Comparison of ENCODE assay signal across 34 cellular contexts in genomic region chr5:126576974-126577373, GRCh38.
"Had no signal": no experiment of that assay in that cellular context is flagged by ENCODE, and none has a peak within 500 bp of the region (broad histone marks: within the 10 kb centered on the region; RNA-seq: fewer than 3 reads in every experiment).

No MANE protein-coding gene starts in this region.

- H3K4me3 Mint-ChIP-seq: activated B cell treated with CpG ODN at 0.5 μM for 24 hours; activated CD4-positive, alpha-beta memory T cell treated with anti-CD3 and anti-CD28 coated beads for 36 hours; activated CD4-positive, alpha-beta T cell treated with anti-CD3 and anti-CD28 coated beads, Interleukin-2, amount 10 ng/mL, durations not matched to agents 24 days and 14 days; activated CD8-positive, alpha-beta T cell treated with anti-CD3 and anti-CD28 coated beads for 36 hours; activated naive CD4-positive, alpha-beta T cell treated with anti-CD3 and anti-CD28 coated beads for 36 hours; activated naive CD8-positive, alpha-beta T cell treated with anti-CD3 and anti-CD28 coated beads for 36 hours; activated T-cell treated with anti-CD3 and anti-CD28 coated beads, Interleukin-2, amount 50 U/mL, for 4 hours; activated T-cell treated with anti-CD3 and anti-CD28 coated beads, Interleukin-2, amount 50 U/mL, for 72 hours; activated T-helper 1 cell treated with anti-CD3 and anti-CD28 coated beads, Interleukin-12 subunit alpha, Interleukin-12 subunit beta, Interleukin-2, Interleukin-4 antibody, amounts not matched to agents 30 ng/mL and 10 ng/mL and 1 ng/mL, durations not matched to agents 14 hours and 24 hours and 36 hours; activated T-helper 17 cell treated with anti-CD3 and anti-CD28 coated beads, Interleukin-2, amount 50 U/mL, for 72 hours; T-helper 1 cell treated with Interleukin-12 subunit alpha and Interleukin-12 subunit beta and Interleukin-4 antibody, amounts not matched to agents 30 μg/mL and 1 μg/mL, for 36 hours; T-helper 2 cell treated with Interferon-gamma antibody and Interleukin-4, amounts not matched to agents 5 μg/mL and 100 μg/mL, for 36 hours had no signal

- H3K27ac ChIP-seq: adrenal gland, body of pancreas, brain microvascular endothelial cell, breast epithelium, VCaP had no signal

- H3K9me3 ChIP-seq: adrenal gland, body of pancreas, breast epithelium had no signal

- H3K36me3 ChIP-seq: breast epithelium had no signal

- H3K4me1 Mint-ChIP-seq: activated B cell treated with CpG ODN at 0.5 μM for 24 hours; activated CD4-positive, alpha-beta T cell treated with anti-CD3 and anti-CD28 coated beads, Interleukin-2, amount 10 ng/mL, durations not matched to agents 24 days and 14 days; activated naive CD8-positive, alpha-beta T cell treated with anti-CD3 and anti-CD28 coated beads for 36 hours; activated T-helper 17 cell treated with anti-CD3 and anti-CD28 coated beads, Interleukin-2, amount 50 U/mL, for 72 hours had no signal

- DNase-seq: activated B cell treated with CpG ODN at 0.5 μM for 24 hours; activated CD4-positive, alpha-beta memory T cell treated with anti-CD3 and anti-CD28 coated beads for 36 hours; activated CD4-positive, alpha-beta T cell treated with anti-CD3 and anti-CD28 coated beads for 4 hours; activated CD4-positive, alpha-beta T cell treated with anti-CD3 and anti-CD28 coated beads, Interleukin-2, amount 10 ng/mL, durations not matched to agents 24 days and 14 days; activated CD4-positive, alpha-beta T cell treated with anti-CD3 and anti-CD28 coated beads, Interleukin-2, amount 50 U/mL, for 1 hour; activated CD4-positive, alpha-beta T cell treated with anti-CD3 and anti-CD28 coated beads, Interleukin-2, amount 50 U/mL, for 4 hours; activated CD4-positive, CD25-positive, alpha-beta regulatory T cell treated with anti-CD3 and anti-CD28 coated beads, Interleukin-2, amount 50 U/mL, for 72 hours; activated CD8-positive, alpha-beta T cell treated with anti-CD3 and anti-CD28 coated beads for 36 hours; activated effector memory CD4-positive, alpha-beta T cell treated with anti-CD3 and anti-CD28 coated beads, Interleukin-2, amount 50 U/mL, for 16 hours; activated gamma-delta T cell treated with Interleukin-2 at 50 U/mL for 16 hours; activated naive CD4-positive, alpha-beta T cell; activated naive CD4-positive, alpha-beta T cell treated with anti-CD3 and anti-CD28 coated beads for 36 hours; activated naive CD4-positive, alpha-beta T cell treated with anti-CD3 and anti-CD28 coated beads, Interleukin-2, amount 50 U/mL, for 16 hours; activated naive CD8-positive, alpha-beta T cell treated with anti-CD3 and anti-CD28 coated beads for 36 hours; activated T-cell treated with anti-CD3 and anti-CD28 coated beads for 4 hours; activated T-cell treated with anti-CD3 and anti-CD28 coated beads, Interleukin-2, amount 50 U/mL, for 1 hour; activated T-cell treated with anti-CD3 and anti-CD28 coated beads, Interleukin-2, amount 50 U/mL, for 4 hours; activated T-cell treated with anti-CD3 and anti-CD28 coated beads, Interleukin-2, amount 50 U/mL, for 72 hours; amniotic stem cell; aorta; body of pancreas; brain microvascular endothelial cell; central memory CD4-positive, alpha-beta T cell; T-helper 1 cell; T-helper 2 cell; T-helper 9 cell had no signal

- H3K27me3 Mint-ChIP-seq: activated B cell treated with CpG ODN at 0.5 μM for 24 hours; activated CD4-positive, alpha-beta memory T cell treated with anti-CD3 and anti-CD28 coated beads for 36 hours; activated CD4-positive, alpha-beta T cell treated with anti-CD3 and anti-CD28 coated beads, Interleukin-2, amount 10 ng/mL, durations not matched to agents 24 days and 14 days; activated CD8-positive, alpha-beta T cell treated with anti-CD3 and anti-CD28 coated beads for 36 hours; activated naive CD8-positive, alpha-beta T cell treated with anti-CD3 and anti-CD28 coated beads for 36 hours; activated T-helper 17 cell treated with anti-CD3 and anti-CD28 coated beads, Interleukin-2, amount 50 U/mL, for 72 hours had no signal

- H3K27ac Mint-ChIP-seq: activated B cell treated with CpG ODN at 0.5 μM for 24 hours; activated CD4-positive, alpha-beta memory T cell treated with anti-CD3 and anti-CD28 coated beads for 36 hours; activated CD4-positive, alpha-beta T cell treated with anti-CD3 and anti-CD28 coated beads, Interleukin-2, amount 10 ng/mL, durations not matched to agents 24 days and 14 days; activated CD8-positive, alpha-beta T cell treated with anti-CD3 and anti-CD28 coated beads for 36 hours; activated naive CD4-positive, alpha-beta T cell treated with anti-CD3 and anti-CD28 coated beads for 36 hours; activated naive CD4-positive, alpha-beta T cell treated with anti-CD3 and anti-CD28 coated beads, Interleukin-2, amount 50 U/mL, for 72 hours; activated naive CD8-positive, alpha-beta T cell treated with anti-CD3 and anti-CD28 coated beads for 36 hours; activated T-cell treated with anti-CD3 and anti-CD28 coated beads, Interleukin-2, amount 50 U/mL, for 72 hours; activated T-helper 1 cell treated with anti-CD3 and anti-CD28 coated beads, Interleukin-12 subunit alpha, Interleukin-12 subunit beta, Interleukin-2, Interleukin-4 antibody, amounts not matched to agents 30 ng/mL and 10 ng/mL and 1 ng/mL, durations not matched to agents 14 hours and 24 hours and 36 hours; activated T-helper 17 cell treated with anti-CD3 and anti-CD28 coated beads, Interleukin-2, amount 50 U/mL, for 72 hours; T-helper 1 cell treated with Interleukin-12 subunit alpha and Interleukin-12 subunit beta and Interleukin-4 antibody, amounts not matched to agents 30 μg/mL and 1 μg/mL, for 36 hours; T-helper 2 cell treated with Interferon-gamma antibody and Interleukin-4, amounts not matched to agents 5 μg/mL and 100 μg/mL, for 36 hours had no signal

- H3K4me3 ChIP-seq: adrenal gland, body of pancreas, breast epithelium had no signal

- H3K36me3 Mint-ChIP-seq: activated CD4-positive, alpha-beta memory T cell treated with anti-CD3 and anti-CD28 coated beads for 36 hours; activated naive CD4-positive, alpha-beta T cell treated with anti-CD3 and anti-CD28 coated beads, Interleukin-2, amount 50 U/mL, for 72 hours; activated naive CD8-positive, alpha-beta T cell treated with anti-CD3 and anti-CD28 coated beads for 36 hours had no signal

- H3K27me3 ChIP-seq: adrenal gland, body of pancreas, brain microvascular endothelial cell, breast epithelium had no signal

- ATAC-seq: activated CD8-positive, alpha-beta T cell treated with anti-CD3 and anti-CD28 coated beads for 36 hours; activated naive CD4-positive, alpha-beta T cell treated with anti-CD3 and anti-CD28 coated beads, Interleukin-2, amount 50 U/mL, for 72 hours; activated T-cell treated with anti-CD3 and anti-CD28 coated beads, Interleukin-2, amount 50 U/mL, for 4 hours; activated T-cell treated with anti-CD3 and anti-CD28 coated beads, Interleukin-2, amount 50 U/mL, for 72 hours; activated T-helper 17 cell treated with anti-CD3 and anti-CD28 coated beads, Interleukin-2, amount 50 U/mL, for 72 hours; body of pancreas had no signal

- H3K9me3 Mint-ChIP-seq: activated B cell treated with CpG ODN at 0.5 μM for 24 hours; activated CD4-positive, alpha-beta memory T cell treated with anti-CD3 and anti-CD28 coated beads for 36 hours; activated CD4-positive, alpha-beta T cell treated with anti-CD3 and anti-CD28 coated beads, Interleukin-2, amount 10 ng/mL, durations not matched to agents 24 days and 14 days; activated CD8-positive, alpha-beta T cell treated with anti-CD3 and anti-CD28 coated beads for 36 hours; activated naive CD4-positive, alpha-beta T cell treated with anti-CD3 and anti-CD28 coated beads for 36 hours; activated naive CD4-positive, alpha-beta T cell treated with anti-CD3 and anti-CD28 coated beads, Interleukin-2, amount 50 U/mL, for 72 hours; activated naive CD8-positive, alpha-beta T cell treated with anti-CD3 and anti-CD28 coated beads for 36 hours; activated T-cell treated with anti-CD3 and anti-CD28 coated beads, Interleukin-2, amount 50 U/mL, for 4 hours; activated T-cell treated with anti-CD3 and anti-CD28 coated beads, Interleukin-2, amount 50 U/mL, for 72 hours; activated T-helper 1 cell treated with anti-CD3 and anti-CD28 coated beads, Interleukin-12 subunit alpha, Interleukin-12 subunit beta, Interleukin-2, Interleukin-4 antibody, amounts not matched to agents 30 ng/mL and 10 ng/mL and 1 ng/mL, durations not matched to agents 14 hours and 24 hours and 36 hours; activated T-helper 17 cell treated with anti-CD3 and anti-CD28 coated beads, Interleukin-2, amount 50 U/mL, for 72 hours; T-helper 1 cell treated with Interleukin-12 subunit alpha and Interleukin-12 subunit beta and Interleukin-4 antibody, amounts not matched to agents 30 μg/mL and 1 μg/mL, for 36 hours; T-helper 2 cell treated with Interferon-gamma antibody and Interleukin-4, amounts not matched to agents 5 μg/mL and 100 μg/mL, for 36 hours had no signal

- H3K4me1 ChIP-seq: adrenal gland, body of pancreas, breast epithelium had no signal
